Comparison of ENCODE assay signal across 21 cellular contexts in the genomic region with DNA sequence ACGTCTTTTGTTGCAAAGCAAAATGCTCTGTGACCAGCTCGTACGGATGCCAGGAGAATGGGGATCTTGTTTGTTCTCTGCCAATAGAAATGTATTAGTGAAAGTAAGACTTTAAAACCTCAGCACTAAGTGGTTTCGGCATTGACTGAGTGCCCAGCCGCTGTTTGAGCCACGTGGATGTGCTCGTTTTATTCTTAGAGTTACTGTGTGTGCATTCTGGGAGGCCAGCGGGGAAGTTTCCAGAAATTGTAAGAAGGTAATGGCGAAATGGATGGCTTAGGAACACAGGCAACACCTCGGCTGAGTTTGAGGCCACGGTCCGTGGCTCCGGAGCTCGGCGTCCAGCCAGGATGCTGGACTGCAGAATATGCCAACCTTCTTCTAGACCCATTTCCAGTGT.
"Had no signal": no experiment of that assay in that cellular context is flagged by ENCODE, and none has a peak within 500 bp of the region (broad histone marks: within the 10 kb centered on the region; RNA-seq: fewer than 3 reads in every experiment).

No MANE protein-coding gene starts in this region.

- H3K27ac ChIP-seq: colonic mucosa, epithelial cell of prostate, esophagus squamous epithelium, gastrocnemius medialis, heart right ventricle, left lung, lower lobe of right lung had no signal

- H3K36me3 ChIP-seq: colonic mucosa, esophagus squamous epithelium, gastrocnemius medialis, heart right ventricle, left lung, lower lobe of right lung had no signal

- H3K9me3 ChIP-seq: colonic mucosa, gastrocnemius medialis had no signal

- DNase-seq: colonic mucosa; cortex of kidney; effector CD8-positive, alpha-beta T cell; effector memory CD8-positive, alpha-beta T cell; endodermal cell; erythroblast; esophagus squamous epithelium; foreskin fibroblast; foreskin melanocyte; gastrocnemius medialis; glutamatergic neuron; head of caudate nucleus; heart right ventricle; hippocampal formation; left cardiac atrium; left lung; left ventricle myocardium superior; lower lobe of right lung; mesenchymal stem cell; mucosa of descending colon had no signal

- H3K4me3 ChIP-seq: colonic mucosa, esophagus squamous epithelium, gastrocnemius medialis, heart right ventricle, left lung, lower lobe of right lung, mucosa of descending colon had no signal

- H3K27me3 ChIP-seq: colonic mucosa, esophagus squamous epithelium, gastrocnemius medialis, heart right ventricle, left lung had no signal

- H3K4me1 ChIP-seq: colonic mucosa, esophagus squamous epithelium, gastrocnemius medialis, heart right ventricle, left lung, lower lobe of right lung had no signal
